10 cellular contexts compared by ENCODE assay signal in genomic region chr6:126063512-126064146, GRCh38.
A peak's percentile ranks its signal among the peaks of the same experiment; 100 is the strongest.
DNase-seq lines count a peak whose midpoint lies in the region; ATAC-seq and TF ChIP-seq lines count a peak whose summit lies in the region.
"Had no signal": no experiment of that assay in that cellular context is flagged by ENCODE, and none has a peak within 500 bp of the region (broad histone marks: within the 10 kb centered on the region; RNA-seq: fewer than 3 reads in every experiment).

No MANE protein-coding gene starts in this region.

- in situ Hi-C loops in astrocyte of the spinal cord (cut with HindIII; ENCODE audit: low sequenced_read_pairs) = no loop called here

- peak; percentile 65 for DNase-seq in astrocyte of the spinal cord (ENCODE audit: low read depth, low spot score)
- no peak for DNase-seq in smooth muscle cell (lab: John Stamatoyannopoulos, UW; ENCODE audit: unreplicated experiment)
- DNase-seq in activated T-helper 2 cell treated with anti-CD3 and anti-CD28 coated beads, Interferon-gamma antibody, Interleukin-2, Interleukin-4, amounts not matched to agents 10 μg/mL and 5 μg/mL and 100 μg/mL, durations not matched to agents 14 hours and 24 hours and 36 hours (ENCODE audit: low spot score) = no peak
- no peak for DNase-seq in activated CD4-positive, alpha-beta T cell treated with anti-CD3 and anti-CD28 coated beads for 48 hours
- no peak for DNase-seq in coronary artery (ENCODE audit: low spot score)
- DNase-seq in ascending aorta (ENCODE audit: low spot score in 2 of 2) = no peak
- DNase-seq: activated CD8-positive, alpha-beta memory T cell treated with anti-CD3 and anti-CD28 coated beads, Interleukin-2, amount 10 ng/mL, durations not matched to agents 7 days and 5 days; NK-92 treated with Interleukin-12 subunit alpha and Interleukin-12 subunit beta, amount 100 ng/mL, for 24 hours had no signal

- H3K9me3 ChIP-seq in smooth muscle cell (replicated peaks; ENCODE audit: low read depth) (no peaks in the 10 kb centered on the region), ascending aorta (no peaks in the 10 kb centered on the region)

- intact Hi-C loops in activated T-helper 2 cell treated with anti-CD3 and anti-CD28 coated beads, Interferon-gamma antibody, Interleukin-2, Interleukin-4, amounts not matched to agents 10 μg/mL and 5 μg/mL and 100 μg/mL, durations not matched to agents 14 hours and 24 hours and 36 hours (cut with micrococcal nuclease) = no loop called here
- intact Hi-C loops in ascending aorta (cut with DNase I) = no loop called here

- H3K4me3 ChIP-seq in astrocyte of the spinal cord (ENCODE audit: low read depth, low read length) (no peak overlapping the region), smooth muscle cell (no peak overlapping the region), coronary artery (no peak overlapping the region), ascending aorta (no peak overlapping the region)

- H3K4me2 ChIP-seq in smooth muscle cell = peak overlapping the region; percentile 60

- 22% methylated on average over 5 of the region's 6 CpGs for WGBS in smooth muscle cell (ENCODE audit: low lambda C conversion rate)

- no peak overlapping the region for H3K27ac Mint-ChIP-seq in activated T-helper 2 cell treated with anti-CD3 and anti-CD28 coated beads, Interferon-gamma antibody, Interleukin-2, Interleukin-4, amounts not matched to agents 10 μg/mL and 5 μg/mL and 100 μg/mL, durations not matched to agents 14 hours and 24 hours and 36 hours
- H3K27ac Mint-ChIP-seq: activated CD8-positive, alpha-beta memory T cell treated with anti-CD3 and anti-CD28 coated beads, Interleukin-2, amount 10 ng/mL, durations not matched to agents 7 days and 5 days had no signal

- peaks cover 16% of the 10 kb centered on the region for H3F3A ChIP-seq in smooth muscle cell (ENCODE audit: low read depth)

- H3K27ac ChIP-seq in smooth muscle cell (ENCODE audit: low read depth) = peak overlapping the region; percentile 76
- H3K27ac ChIP-seq in coronary artery = no peak overlapping the region
- H3K27ac ChIP-seq in ascending aorta = no peak overlapping the region

- no peaks in the 10 kb centered on the region for H3K27me3 Mint-ChIP-seq in activated T-helper 2 cell treated with anti-CD3 and anti-CD28 coated beads, Interferon-gamma antibody, Interleukin-2, Interleukin-4, amounts not matched to agents 10 μg/mL and 5 μg/mL and 100 μg/mL, durations not matched to agents 14 hours and 24 hours and 36 hours (ENCODE audit: low read depth)
- H3K27me3 Mint-ChIP-seq: activated CD8-positive, alpha-beta memory T cell treated with anti-CD3 and anti-CD28 coated beads, Interleukin-2, amount 10 ng/mL, durations not matched to agents 7 days and 5 days had no signal

- H3K9me3 Mint-ChIP-seq in activated T-helper 2 cell treated with anti-CD3 and anti-CD28 coated beads, Interferon-gamma antibody, Interleukin-2, Interleukin-4, amounts not matched to agents 10 μg/mL and 5 μg/mL and 100 μg/mL, durations not matched to agents 14 hours and 24 hours and 36 hours = no peaks in the 10 kb centered on the region

- H3K79me2 ChIP-seq in smooth muscle cell (ENCODE audit: low read depth) = no peaks in the 10 kb centered on the region

- peaks cover 4% of the 10 kb centered on the region for H3K36me3 Mint-ChIP-seq in activated T-helper 2 cell treated with anti-CD3 and anti-CD28 coated beads, Interferon-gamma antibody, Interleukin-2, Interleukin-4, amounts not matched to agents 10 μg/mL and 5 μg/mL and 100 μg/mL, durations not matched to agents 14 hours and 24 hours and 36 hours (ENCODE audit: low read depth)

- H3K9ac ChIP-seq in smooth muscle cell (ENCODE audit: low read depth) = peak overlapping the region; percentile 16

- no peaks in the 10 kb centered on the region for H4K20me1 ChIP-seq in smooth muscle cell (ENCODE audit: low read depth)

- H3K36me3 ChIP-seq in smooth muscle cell (ENCODE audit: low read depth) (no peaks in the 10 kb centered on the region), ascending aorta (no peaks in the 10 kb centered on the region)

- TF ChIP-seq CTCF in astrocyte of the spinal cord (IDR thresholded peaks at IDR 0.05; ENCODE audit: low read depth, low read length) (no peak), smooth muscle cell (IDR thresholded peaks at IDR 0.05; ENCODE audit: borderline replicate concordance, insufficient read depth, poor library complexity, severe bottlenecking) (no peak), coronary artery (IDR thresholded peaks at IDR 0.05) (no peak), ascending aorta (IDR thresholded peaks at IDR 0.05) (no peak)

- H3K4me3 Mint-ChIP-seq in activated T-helper 2 cell treated with anti-CD3 and anti-CD28 coated beads, Interferon-gamma antibody, Interleukin-2, Interleukin-4, amounts not matched to agents 10 μg/mL and 5 μg/mL and 100 μg/mL, durations not matched to agents 14 hours and 24 hours and 36 hours (ENCODE audit: low read depth) = no peak overlapping the region
- H3K4me3 Mint-ChIP-seq: activated CD8-positive, alpha-beta memory T cell treated with anti-CD3 and anti-CD28 coated beads, Interleukin-2, amount 10 ng/mL, durations not matched to agents 7 days and 5 days had no signal

- no peak overlapping the region for H2AFZ ChIP-seq in smooth muscle cell (ENCODE audit: low read depth)

- peaks cover 13% of the 10 kb centered on the region for H3K4me1 ChIP-seq in smooth muscle cell (ENCODE audit: low read depth)
- H3K4me1 ChIP-seq in ascending aorta = peaks cover 0 to 3% of the 10 kb centered on the region in 2 donors

- H3K27me3 ChIP-seq in smooth muscle cell (ENCODE audit: low read depth) (no peaks in the 10 kb centered on the region), ascending aorta (no peaks in the 10 kb centered on the region)

- ATAC-seq in GM21360 (IDR thresholded peaks at IDR 0.05; ENCODE audit: unreplicated experiment) (peak; percentile 73), HG03175 (IDR thresholded peaks at IDR 0.05; ENCODE audit: unreplicated experiment) (peak; percentile 72)
- ATAC-seq: activated CD8-positive, alpha-beta memory T cell treated with anti-CD3 and anti-CD28 coated beads, Interleukin-2, amount 10 ng/mL, durations not matched to agents 7 days and 5 days had no signal

- H3K4me1 Mint-ChIP-seq in activated T-helper 2 cell treated with anti-CD3 and anti-CD28 coated beads, Interferon-gamma antibody, Interleukin-2, Interleukin-4, amounts not matched to agents 10 μg/mL and 5 μg/mL and 100 μg/mL, durations not matched to agents 14 hours and 24 hours and 36 hours (ENCODE audit: low read depth) = no peaks in the 10 kb centered on the region
